In the genomic region with DNA sequence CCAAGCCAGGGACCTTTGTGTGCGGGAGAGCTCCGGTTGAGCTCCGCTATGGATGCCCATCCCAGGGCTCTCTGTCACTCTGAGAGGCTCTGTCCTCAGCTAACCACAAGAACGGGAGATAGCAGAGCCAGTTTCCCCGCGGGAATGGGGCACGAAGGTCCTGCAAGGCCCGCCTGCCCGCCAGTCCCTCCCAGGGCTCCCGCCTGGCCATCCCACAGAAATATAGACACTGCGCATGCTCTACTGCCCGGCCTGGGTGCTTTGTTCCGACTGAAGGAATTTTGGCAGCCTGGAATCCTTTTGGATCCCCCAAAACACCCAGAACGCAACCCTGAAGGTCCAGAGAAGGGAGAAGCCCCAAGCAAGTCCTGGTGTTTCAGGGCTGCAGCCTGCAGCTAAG, we compare ENCODE assay signal across 21 cellular contexts. TPM values are rescaled to one million over a fixed set of nuclear protein-coding genes. Genes with fewer than 3 reads are reported as not detected.
"Had no signal": no experiment of that assay in that cellular context is flagged by ENCODE, and none has a peak within 500 bp of the region (broad histone marks: within the 10 kb centered on the region; RNA-seq: fewer than 3 reads in every experiment).

No MANE protein-coding gene starts in this region.

- H3K36me3 Mint-ChIP-seq: activated CD8-positive, alpha-beta memory T cell treated with anti-CD3 and anti-CD28 coated beads, Interleukin-2, amount 10 ng/mL, durations not matched to agents 7 days and 5 days; activated naive CD8-positive, alpha-beta T cell treated with anti-CD3 and anti-CD28 coated beads, Interleukin-2, amount 10 ng/mL, durations not matched to agents 7 days and 5 days had no signal

- H3K4me3 Mint-ChIP-seq: activated CD8-positive, alpha-beta memory T cell treated with anti-CD3 and anti-CD28 coated beads, Interleukin-2, amount 10 ng/mL, durations not matched to agents 7 days and 5 days; activated naive CD8-positive, alpha-beta T cell treated with anti-CD3 and anti-CD28 coated beads, Interleukin-2, amount 10 ng/mL, durations not matched to agents 7 days and 5 days; activated T-cell treated with anti-CD3 and anti-CD28 coated beads, Interleukin-2, amount 50 U/mL, for 4 hours; naive thymus-derived CD4-positive, alpha-beta T cell had no signal

- H3K27ac ChIP-seq: breast epithelium, esophagus squamous epithelium, heart right ventricle, right atrium auricular region, vagina had no signal

- H3K27me3 ChIP-seq: esophagus squamous epithelium, heart right ventricle, right atrium auricular region, vagina had no signal

- H3K4me3 ChIP-seq: breast epithelium, esophagus squamous epithelium, heart right ventricle, lung, right atrium auricular region, vagina had no signal

- DNase-seq: activated CD4-positive, alpha-beta T cell treated with anti-CD3 and anti-CD28 coated beads, Interleukin-2, amount 50 U/mL, for 4 hours; activated CD4-positive, CD25-positive, alpha-beta regulatory T cell treated with anti-CD3 and anti-CD28 coated beads, Interleukin-2, amount 50 U/mL, for 72 hours; activated CD8-positive, alpha-beta memory T cell treated with anti-CD3 and anti-CD28 coated beads, Interleukin-2, amount 10 ng/mL, durations not matched to agents 7 days and 5 days; activated gamma-delta T cell treated with Interleukin-2 at 50 U/mL for 16 hours; activated naive CD8-positive, alpha-beta T cell treated with anti-CD3 and anti-CD28 coated beads, Interleukin-2, amount 10 ng/mL, durations not matched to agents 7 days and 5 days; activated T-cell treated with anti-CD3 and anti-CD28 coated beads, Interleukin-2, amount 50 U/mL, for 4 hours; anterior cingulate cortex; esophagus squamous epithelium; foreskin fibroblast; heart right ventricle; naive thymus-derived CD4-positive, alpha-beta T cell; small intestine had no signal

- H3K27ac Mint-ChIP-seq: activated CD8-positive, alpha-beta memory T cell treated with anti-CD3 and anti-CD28 coated beads, Interleukin-2, amount 10 ng/mL, durations not matched to agents 7 days and 5 days; activated naive CD8-positive, alpha-beta T cell treated with anti-CD3 and anti-CD28 coated beads, Interleukin-2, amount 10 ng/mL, durations not matched to agents 7 days and 5 days; naive thymus-derived CD4-positive, alpha-beta T cell had no signal

- H3K27me3 Mint-ChIP-seq: activated CD8-positive, alpha-beta memory T cell treated with anti-CD3 and anti-CD28 coated beads, Interleukin-2, amount 10 ng/mL, durations not matched to agents 7 days and 5 days; activated naive CD8-positive, alpha-beta T cell treated with anti-CD3 and anti-CD28 coated beads, Interleukin-2, amount 10 ng/mL, durations not matched to agents 7 days and 5 days; naive thymus-derived CD4-positive, alpha-beta T cell had no signal

- H3K36me3 ChIP-seq: breast epithelium, esophagus squamous epithelium, heart right ventricle, right atrium auricular region, vagina had no signal

- ATAC-seq: activated CD8-positive, alpha-beta memory T cell treated with anti-CD3 and anti-CD28 coated beads, Interleukin-2, amount 10 ng/mL, durations not matched to agents 7 days and 5 days; activated T-cell treated with anti-CD3 and anti-CD28 coated beads, Interleukin-2, amount 50 U/mL, for 4 hours; heart right ventricle; naive thymus-derived CD4-positive, alpha-beta T cell had no signal

- H3K9me3 ChIP-seq: esophagus squamous epithelium, right atrium auricular region, vagina had no signal

- H3K4me1 ChIP-seq: breast epithelium, esophagus squamous epithelium, heart right ventricle, right atrium auricular region, vagina had no signal

- H3K4me1 Mint-ChIP-seq: activated CD8-positive, alpha-beta memory T cell treated with anti-CD3 and anti-CD28 coated beads, Interleukin-2, amount 10 ng/mL, durations not matched to agents 7 days and 5 days; activated naive CD8-positive, alpha-beta T cell treated with anti-CD3 and anti-CD28 coated beads, Interleukin-2, amount 10 ng/mL, durations not matched to agents 7 days and 5 days; naive thymus-derived CD4-positive, alpha-beta T cell had no signal

RNA-seq across cellular contexts. Expression of a gene that starts 8.6 kb away (rescaled TPM):
- total RNA-seq: activated CD8-positive, alpha-beta memory T cell treated with anti-CD3 and anti-CD28 coated beads, Interleukin-2, amount 10 ng/mL, durations not matched to agents 7 days and 5 days; activated naive CD8-positive, alpha-beta T cell treated with anti-CD3 and anti-CD28 coated beads, Interleukin-2, amount 10 ng/mL, durations not matched to agents 7 days and 5 days; activated T-cell treated with anti-CD3 and anti-CD28 coated beads, Interleukin-2, amount 50 U/mL, for 4 hours; breast epithelium; cerebellum; dermis microvascular lymphatic vessel endothelial cell; esophagus squamous epithelium; heart right ventricle; lung; mononuclear cell; naive thymus-derived CD4-positive, alpha-beta T cell; right atrium auricular region; T-helper 2 cell treated with Interferon-gamma antibody and Interleukin-4, amounts not matched to agents 100 ng/mL and 5 ng/mL, for 36 hours; vagina had no signal
- polyA plus RNA-seq: heart right ventricle; lung; naive thymus-derived CD4-positive, alpha-beta T cell; small intestine; thymus had no signal

RNA-seq across cellular contexts. Expression of a gene that starts 19.4 kb away (rescaled TPM):
- total RNA-seq: activated CD8-positive, alpha-beta memory T cell treated with anti-CD3 and anti-CD28 coated beads, Interleukin-2, amount 10 ng/mL, durations not matched to agents 7 days and 5 days; activated naive CD8-positive, alpha-beta T cell treated with anti-CD3 and anti-CD28 coated beads, Interleukin-2, amount 10 ng/mL, durations not matched to agents 7 days and 5 days; activated T-cell treated with anti-CD3 and anti-CD28 coated beads, Interleukin-2, amount 50 U/mL, for 4 hours; breast epithelium; cerebellum; dermis microvascular lymphatic vessel endothelial cell; esophagus squamous epithelium; heart right ventricle; lung; mononuclear cell; naive thymus-derived CD4-positive, alpha-beta T cell; right atrium auricular region; T-helper 2 cell treated with Interferon-gamma antibody and Interleukin-4, amounts not matched to agents 100 ng/mL and 5 ng/mL, for 36 hours; vagina had no signal
- polyA plus RNA-seq: heart right ventricle; lung; naive thymus-derived CD4-positive, alpha-beta T cell; small intestine; thymus had no signal
